ENCODE assay signal across 1 cellular context in the genomic region with DNA sequence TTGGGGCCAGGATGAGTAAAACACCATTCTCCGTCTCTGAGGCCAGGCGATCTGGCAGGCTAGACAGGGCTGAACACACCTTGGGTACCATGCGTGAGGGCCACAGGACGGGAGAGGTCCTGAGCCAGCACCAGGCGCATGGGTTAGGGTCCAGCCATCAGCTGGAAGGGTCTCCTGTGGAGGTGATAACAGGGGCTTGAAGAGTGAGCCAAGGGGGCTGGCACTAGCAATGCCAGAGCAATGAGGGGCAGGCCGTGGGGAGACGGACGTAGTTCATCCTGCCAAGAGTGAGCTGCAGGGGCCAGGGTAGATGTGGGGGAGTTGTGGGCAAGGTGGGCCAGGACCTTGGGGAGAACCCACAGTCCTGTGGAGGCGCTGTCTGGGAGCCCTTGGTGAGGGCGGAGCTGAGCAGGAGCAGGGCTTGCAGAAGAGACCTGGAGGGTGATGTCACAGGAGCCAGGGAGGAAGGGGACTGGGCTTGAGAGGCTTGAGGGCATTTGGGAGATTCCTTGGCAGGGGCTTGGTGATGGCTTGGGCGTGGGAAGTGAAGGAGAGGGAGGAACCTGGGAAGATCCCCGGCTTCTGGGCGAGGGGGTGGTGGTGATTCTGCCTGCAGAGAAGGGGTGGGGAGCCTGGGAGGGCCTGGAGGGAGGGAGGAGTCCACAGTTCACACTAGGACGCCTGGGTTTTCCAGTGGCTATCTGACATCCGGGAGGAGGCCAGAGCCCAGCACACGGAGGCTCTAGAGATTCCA.
TF ChIP-seq lines count a peak whose summit lies in the region.

No MANE protein-coding gene starts in this region.

TF ChIP-seq in K562, 482 proteins besides CTCF, POLR2A, EP300 and RAD21:
- no peak for TF ChIP-seq NFYB (IDR thresholded peaks at IDR 0.05; ENCODE audit: extremely low read depth, insufficient read length)
- 0 out of 2 replicates have a peak, but pooled peaks have one; percentile 15 for TF ChIP-seq ZNF263 (CRISPR knock-in tag; IDR thresholded peaks at IDR 0.05; ENCODE audit: borderline replicate concordance)
TF ChIP-seq in K562: peak in this region for 1.
